In the genomic region with DNA sequence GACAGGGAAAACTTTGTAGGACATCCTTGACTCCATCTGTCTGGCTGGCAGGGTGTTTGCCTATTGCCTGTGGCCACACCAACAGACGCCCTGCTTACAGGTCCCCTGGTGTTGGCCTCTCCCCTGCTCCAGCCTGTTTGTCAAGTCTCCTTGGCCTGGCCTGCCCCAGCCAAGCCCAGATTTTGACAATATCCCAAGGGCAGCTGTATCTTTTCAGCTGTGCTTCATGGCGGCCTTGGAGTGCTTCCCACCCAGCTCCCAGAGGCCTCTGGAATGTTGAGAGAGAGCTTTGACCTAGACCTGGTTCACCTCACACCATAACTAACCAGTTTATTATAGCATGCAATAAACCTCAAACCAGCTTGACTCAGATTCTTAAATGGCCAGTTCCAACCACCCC, we compare ENCODE assay signal across 24 cellular contexts.
"Had no signal": no experiment of that assay in that cellular context is flagged by ENCODE, and none has a peak within 500 bp of the region (broad histone marks: within the 10 kb centered on the region; RNA-seq: fewer than 3 reads in every experiment).

No MANE protein-coding gene starts in this region.

- H3K4me1 Mint-ChIP-seq: activated CD4-positive, alpha-beta T cell treated with anti-CD3 and anti-CD28 coated beads, Interleukin-2, amount 10 ng/mL, durations not matched to agents 24 days and 14 days; activated naive CD4-positive, alpha-beta T cell treated with anti-CD3 and anti-CD28 coated beads, Interleukin-2, amount 10 ng/mL, durations not matched to agents 7 days and 5 days; activated naive CD8-positive, alpha-beta T cell treated with anti-CD3 and anti-CD28 coated beads, Interleukin-2, amount 50 U/mL, for 24 hours had no signal

- H3K36me3 ChIP-seq: SJCRH30 had no signal

- H3K27me3 ChIP-seq: SJCRH30 had no signal

- DNase-seq: activated CD4-positive, alpha-beta T cell treated with anti-CD3 and anti-CD28 coated beads, Interleukin-2, amount 10 ng/mL, durations not matched to agents 24 days and 14 days; activated CD4-positive, alpha-beta T cell treated with anti-CD3 and anti-CD28 coated beads, Interleukin-2, amount 50 U/mL, for 4 hours; activated CD8-positive, alpha-beta T cell treated with anti-CD3 and anti-CD28 coated beads, Interleukin-2, amount 10 ng/mL, durations not matched to agents 7 days and 5 days; activated effector memory CD4-positive, alpha-beta T cell treated with Interleukin-2 at 50 U/mL for 16 hours; activated naive CD4-positive, alpha-beta T cell treated with anti-CD3 and anti-CD28 coated beads, Interleukin-2, amount 10 ng/mL, durations not matched to agents 7 days and 5 days; activated naive CD8-positive, alpha-beta T cell treated with anti-CD3 and anti-CD28 coated beads, Interleukin-2, amount 50 U/mL, for 24 hours; activated T-cell treated with anti-CD3 and anti-CD28 coated beads for 4 hours; activated T-cell treated with anti-CD3 and anti-CD28 coated beads, Interleukin-2, amount 50 U/mL, for 4 hours; amniotic stem cell; aorta; caudate nucleus; cerebellar nuclear complex; NCI-H1436 treated with DMSO at 0.1 percent for 48 hours; NCI-H1694 treated with DMSO at 0.1 percent for 48 hours; NCI-H2029; NCI-H345; NCI-H524 treated with DMSO at 0.1 percent for 48 hours; SHP77; SJCRH30; T1000 had no signal

- H3K27me3 Mint-ChIP-seq: activated CD4-positive, alpha-beta T cell treated with anti-CD3 and anti-CD28 coated beads, Interleukin-2, amount 10 ng/mL, durations not matched to agents 24 days and 14 days; activated naive CD4-positive, alpha-beta T cell treated with anti-CD3 and anti-CD28 coated beads, Interleukin-2, amount 10 ng/mL, durations not matched to agents 7 days and 5 days; activated naive CD8-positive, alpha-beta T cell; activated naive CD8-positive, alpha-beta T cell treated with anti-CD3 and anti-CD28 coated beads, Interleukin-2, amount 50 U/mL, for 24 hours had no signal

- H3K9me3 ChIP-seq: SJCRH30 had no signal

- H3K27ac Mint-ChIP-seq: activated CD4-positive, alpha-beta T cell treated with anti-CD3 and anti-CD28 coated beads, Interleukin-2, amount 10 ng/mL, durations not matched to agents 24 days and 14 days; activated CD8-positive, alpha-beta T cell treated with anti-CD3 and anti-CD28 coated beads, Interleukin-2, amount 10 ng/mL, durations not matched to agents 7 days and 5 days; activated naive CD4-positive, alpha-beta T cell treated with anti-CD3 and anti-CD28 coated beads, Interleukin-2, amount 10 ng/mL, durations not matched to agents 7 days and 5 days; activated naive CD8-positive, alpha-beta T cell; activated naive CD8-positive, alpha-beta T cell treated with anti-CD3 and anti-CD28 coated beads, Interleukin-2, amount 50 U/mL, for 24 hours; brain had no signal

- H3K9me3 Mint-ChIP-seq: activated CD4-positive, alpha-beta T cell treated with anti-CD3 and anti-CD28 coated beads, Interleukin-2, amount 10 ng/mL, durations not matched to agents 24 days and 14 days; activated naive CD4-positive, alpha-beta T cell treated with anti-CD3 and anti-CD28 coated beads, Interleukin-2, amount 10 ng/mL, durations not matched to agents 7 days and 5 days; activated naive CD8-positive, alpha-beta T cell treated with anti-CD3 and anti-CD28 coated beads, Interleukin-2, amount 50 U/mL, for 24 hours; activated T-cell treated with anti-CD3 and anti-CD28 coated beads, Interleukin-2, amount 50 U/mL, for 4 hours had no signal

- H3K27ac ChIP-seq: KMS-11, SJCRH30, SK-N-MC had no signal

- H3K4me3 ChIP-seq: SJCRH30, SK-N-MC had no signal

- H3K36me3 Mint-ChIP-seq: activated naive CD4-positive, alpha-beta T cell treated with anti-CD3 and anti-CD28 coated beads, Interleukin-2, amount 10 ng/mL, durations not matched to agents 7 days and 5 days; activated naive CD8-positive, alpha-beta T cell; brain had no signal

- H3K4me1 ChIP-seq: SJCRH30 had no signal

- H3K4me3 Mint-ChIP-seq: activated CD4-positive, alpha-beta T cell treated with anti-CD3 and anti-CD28 coated beads, Interleukin-2, amount 10 ng/mL, durations not matched to agents 24 days and 14 days; activated CD8-positive, alpha-beta T cell treated with anti-CD3 and anti-CD28 coated beads, Interleukin-2, amount 10 ng/mL, durations not matched to agents 7 days and 5 days; activated naive CD4-positive, alpha-beta T cell treated with anti-CD3 and anti-CD28 coated beads, Interleukin-2, amount 10 ng/mL, durations not matched to agents 7 days and 5 days; activated naive CD8-positive, alpha-beta T cell; activated naive CD8-positive, alpha-beta T cell treated with anti-CD3 and anti-CD28 coated beads, Interleukin-2, amount 50 U/mL, for 24 hours; activated T-cell treated with anti-CD3 and anti-CD28 coated beads, Interleukin-2, amount 50 U/mL, for 4 hours; brain had no signal
